In the genomic region with DNA sequence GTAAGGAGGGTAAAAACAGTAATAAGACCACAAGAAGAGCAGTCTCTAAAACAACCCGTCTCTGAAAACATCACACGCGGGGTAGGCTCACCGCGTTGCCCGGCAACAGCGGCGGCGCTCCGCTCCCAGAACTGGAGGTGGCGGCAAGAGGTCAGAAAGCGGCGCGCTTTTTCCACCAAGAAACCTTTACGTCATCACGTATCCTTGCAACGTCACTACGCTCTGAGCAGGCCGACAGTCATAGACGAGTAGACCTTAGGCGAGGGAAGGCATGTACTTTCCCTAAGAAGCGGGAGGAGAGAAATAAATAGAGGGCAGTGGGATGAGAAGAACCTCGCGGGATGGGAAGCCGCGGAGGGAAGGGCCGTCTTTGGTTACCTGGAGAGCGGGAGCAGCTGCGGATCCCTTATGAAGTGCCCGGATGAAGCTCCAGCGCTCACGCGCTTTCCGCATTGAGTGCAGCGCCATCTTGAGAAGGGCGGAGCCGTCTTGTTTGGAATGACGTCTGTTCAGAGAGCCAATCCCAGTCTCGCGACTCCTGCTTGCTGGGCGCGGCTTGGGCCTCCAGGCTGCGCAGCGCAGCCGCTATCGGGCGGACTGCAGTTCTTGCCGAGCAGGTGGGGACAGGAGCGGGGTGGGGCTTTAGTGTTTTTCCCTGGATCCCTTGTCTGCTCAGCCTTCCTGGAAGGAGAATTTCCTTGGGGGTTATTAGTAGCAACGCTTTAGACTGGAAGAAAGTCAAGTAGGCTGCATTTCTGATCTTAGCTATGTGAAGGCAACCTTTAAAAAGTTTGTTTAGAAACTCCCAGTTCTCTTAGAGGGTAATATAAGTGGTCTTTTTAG, we compare ENCODE assay signal across 1 cellular context.
TF ChIP-seq lines count a peak whose summit lies in the region.

Gene WARS2, minus strand, starts transcription at position 477 of the 843 bp plus-strand sequence. Its CDS starts 9 bp downstream, at position 468.

TF ChIP-seq in HEK293, 187 proteins besides CTCF, POLR2A, EP300 and RAD21 (continued from another document):
- no peak for TF ChIP-seq ZNF280D (tag by site-specific recombination; IDR thresholded peaks at IDR 0.05)
- peak; percentile 30 for TF ChIP-seq SETDB1 (IDR thresholded peaks at IDR 0.05; ENCODE audit: insufficient read length, low read length)
- no peak for TF ChIP-seq HOXA7 (CRISPR knock-in tag; IDR thresholded peaks at IDR 0.05; ENCODE audit: borderline replicate concordance)
- no peak for TF ChIP-seq ZNF274 (IDR thresholded peaks at IDR 0.05; ENCODE audit: low read length)
- TF ChIP-seq ZNF274 (tag by site-specific recombination; IDR thresholded peaks at IDR 0.05; ENCODE audit: borderline replicate concordance), result no peak
- no peak for TF ChIP-seq ZNF174 (tag by site-specific recombination; IDR thresholded peaks at IDR 0.05)
- TF ChIP-seq ZNF24 (tag by site-specific recombination; IDR thresholded peaks at IDR 0.05), result peak; percentile 70; the same call in 1 of the 2 replicates
- no peak for TF ChIP-seq OSR2 (tag by site-specific recombination; IDR thresholded peaks at IDR 0.05)
- no peak; the same call in 1 of the 2 replicates for TF ChIP-seq ZNF324 (tag by site-specific recombination; IDR thresholded peaks at IDR 0.05)
- no peak for TF ChIP-seq ZNF146 (tag by site-specific recombination; IDR thresholded peaks at IDR 0.05)
- peak; percentile 81 for TF ChIP-seq YY2 (tag by site-specific recombination; IDR thresholded peaks at IDR 0.05)
- peak; percentile 23; the same call in 1 of the 2 replicates for TF ChIP-seq ZNF341 (tag by site-specific recombination; IDR thresholded peaks at IDR 0.05; ENCODE audit: low read depth)
- TF ChIP-seq ZNF549 (tag by site-specific recombination; IDR thresholded peaks at IDR 0.05), result no peak
- TF ChIP-seq BCL11B (tag by site-specific recombination; IDR thresholded peaks at IDR 0.05; ENCODE audit: low read depth), result no peak
- no peak for TF ChIP-seq ZNF426 (tag by site-specific recombination; IDR thresholded peaks at IDR 0.05)
- TF ChIP-seq ZNF366 (tag by site-specific recombination; conservative IDR thresholded peaks at IDR 0.05), result peak; percentile 97
- TF ChIP-seq ZNF169 (tag by site-specific recombination; IDR thresholded peaks at IDR 0.05), result no peak
- no peak for TF ChIP-seq ZSCAN16 (tag by site-specific recombination; IDR thresholded peaks at IDR 0.05)
- TF ChIP-seq ZNF707 (tag by site-specific recombination; IDR thresholded peaks at IDR 0.05), result no peak
- no peak for TF ChIP-seq ZNF362 (tag by site-specific recombination; IDR thresholded peaks at IDR 0.05)
- no peak; the same call in 1 of the 2 replicates for TF ChIP-seq ZFHX2 (tag by site-specific recombination; conservative IDR thresholded peaks at IDR 0.05)
- TF ChIP-seq ZNF138 (tag by site-specific recombination; IDR thresholded peaks at IDR 0.05; ENCODE audit: borderline replicate concordance), result no peak
- TF ChIP-seq RBAK (tag by site-specific recombination; IDR thresholded peaks at IDR 0.05), result no peak
- TF ChIP-seq ZNF626 (tag by site-specific recombination; IDR thresholded peaks at IDR 0.05), result no peak
- peak; percentile 84 for TF ChIP-seq KLF8 (tag by site-specific recombination; IDR thresholded peaks at IDR 0.05)
- no peak for TF ChIP-seq ZNF211 (tag by site-specific recombination; IDR thresholded peaks at IDR 0.05; ENCODE audit: low read depth)
- TF ChIP-seq ZNF48 (tag by site-specific recombination; IDR thresholded peaks at IDR 0.05), result no peak
